ENCODE assay signal across 37 cellular contexts in genomic region chr6:166269301-166270039, GRCh38. TPM values are rescaled to one million over a fixed set of nuclear protein-coding genes. Genes with fewer than 3 reads are reported as not detected.
"Had no signal": no experiment of that assay in that cellular context is flagged by ENCODE, and none has a peak within 500 bp of the region (broad histone marks: within the 10 kb centered on the region; RNA-seq: fewer than 3 reads in every experiment).

No MANE protein-coding gene starts in this region.

- H3K9me3 Mint-ChIP-seq: activated B cell treated with CpG ODN at 0.5 μM for 24 hours; activated CD4-positive, alpha-beta memory T cell treated with anti-CD3 and anti-CD28 coated beads for 36 hours; activated naive CD4-positive, alpha-beta T cell treated with anti-CD3 and anti-CD28 coated beads, Interleukin-2, amount 10 ng/mL, durations not matched to agents 7 days and 5 days had no signal

- H3K27ac Mint-ChIP-seq: activated B cell treated with CpG ODN at 0.5 μM for 24 hours; activated CD4-positive, alpha-beta memory T cell treated with anti-CD3 and anti-CD28 coated beads for 36 hours; activated naive CD4-positive, alpha-beta T cell treated with anti-CD3 and anti-CD28 coated beads, Interleukin-2, amount 10 ng/mL, durations not matched to agents 7 days and 5 days; activated naive CD8-positive, alpha-beta T cell had no signal

- H3K9me3 ChIP-seq: body of pancreas, breast epithelium, MG63, Peyer's patch, SJSA1 had no signal

- H3K27ac ChIP-seq: body of pancreas, breast epithelium, Peyer's patch, SJSA1, VCaP had no signal

- H3K36me3 ChIP-seq: breast epithelium, MG63, Peyer's patch, SJSA1 had no signal

- ATAC-seq: body of pancreas, PC-3 had no signal

- H3K4me1 Mint-ChIP-seq: activated B cell treated with CpG ODN at 0.5 μM for 24 hours; activated naive CD4-positive, alpha-beta T cell treated with anti-CD3 and anti-CD28 coated beads, Interleukin-2, amount 10 ng/mL, durations not matched to agents 7 days and 5 days had no signal

- H3K27me3 Mint-ChIP-seq: activated CD4-positive, alpha-beta memory T cell treated with anti-CD3 and anti-CD28 coated beads for 36 hours; activated naive CD8-positive, alpha-beta T cell had no signal

- H3K4me1 ChIP-seq: body of pancreas, breast epithelium, Peyer's patch, SJSA1 had no signal

- FAIRE-seq: astrocyte had no signal

- H3K36me3 Mint-ChIP-seq: activated CD4-positive, alpha-beta memory T cell treated with anti-CD3 and anti-CD28 coated beads for 36 hours; activated naive CD4-positive, alpha-beta T cell treated with anti-CD3 and anti-CD28 coated beads, Interleukin-2, amount 10 ng/mL, durations not matched to agents 7 days and 5 days; activated naive CD8-positive, alpha-beta T cell had no signal

- H3K4me3 Mint-ChIP-seq: activated B cell treated with CpG ODN at 0.5 μM for 24 hours; activated CD4-positive, alpha-beta memory T cell treated with anti-CD3 and anti-CD28 coated beads for 36 hours; activated naive CD4-positive, alpha-beta T cell treated with anti-CD3 and anti-CD28 coated beads, Interleukin-2, amount 10 ng/mL, durations not matched to agents 7 days and 5 days; activated naive CD8-positive, alpha-beta T cell had no signal

- H3K4me3 ChIP-seq: body of pancreas, breast epithelium, MG63, Peyer's patch, SJSA1 had no signal

- DNase-seq: activated B cell treated with CpG ODN at 0.5 μM for 24 hours; activated CD4-positive, alpha-beta memory T cell treated with anti-CD3 and anti-CD28 coated beads for 36 hours; activated CD4-positive, alpha-beta T cell treated with anti-CD3 and anti-CD28 coated beads for 4 hours; activated CD4-positive, alpha-beta T cell treated with anti-CD3 and anti-CD28 coated beads, Interleukin-2, amount 50 U/mL, for 1 hour; activated CD4-positive, CD25-positive, alpha-beta regulatory T cell treated with anti-CD3 and anti-CD28 coated beads, Interleukin-2, amount 50 U/mL, for 72 hours; activated CD8-positive, alpha-beta memory T cell treated with anti-CD3 and anti-CD28 coated beads, Interleukin-2, amount 50 U/mL, for 4 hours; activated effector memory CD4-positive, alpha-beta T cell treated with Interleukin-2 at 50 U/mL for 16 hours; activated naive CD4-positive, alpha-beta T cell treated with anti-CD3 and anti-CD28 coated beads, Interleukin-2, amount 10 ng/mL, durations not matched to agents 7 days and 5 days; activated T-cell treated with anti-CD3 and anti-CD28 coated beads for 4 hours; activated T-cell treated with anti-CD3 and anti-CD28 coated beads, Interleukin-2, amount 50 U/mL, for 48 hours; amygdala; body of pancreas; caudate nucleus; cerebellar nuclear complex; Kasumi-1; KG1; MG63; NCI-H1048; NCI-H1105 treated with DMSO at 0.1 percent for 48 hours; NCI-H1436; NCI-H1694; NCI-H2029; NCI-H345; NCI-H524 treated with DMSO at 0.1 percent for 48 hours; PC-3; Peyer's patch; RPMI8226; SHP77 treated with DMSO at 0.1 percent for 48 hours; SW 1271; T-helper 1 cell; T-helper 2 cell; T-helper 9 cell had no signal

- H3K27me3 ChIP-seq: body of pancreas, MG63, SJSA1 had no signal

RNA-seq across cellular contexts. Expression of gene PRR18, which starts 38.7 kb away (rescaled TPM):
- total RNA-seq: activated B cell treated with CpG ODN at 0.5 μM for 24 hours, body of pancreas, PC-3, Peyer's patch had no signal
